In genomic region chr1:204196068-204196795, GRCh38 we compare ENCODE assay signal across 1 cellular context.
TF ChIP-seq lines count a peak whose summit lies in the region.

A gene with protein sequence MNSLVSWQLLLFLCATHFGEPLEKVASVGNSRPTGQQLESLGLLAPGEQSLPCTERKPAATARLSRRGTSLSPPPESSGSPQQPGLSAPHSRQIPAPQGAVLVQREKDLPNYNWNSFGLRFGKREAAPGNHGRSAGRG (minus strand): TSS chr1:204196491. CDS start chr1:204192876, 3,615 bp downstream.

TF ChIP-seq in H1, 55 proteins besides CTCF, POLR2A, EP300 and RAD21:
- no peak for TF ChIP-seq CREB1 (IDR thresholded peaks at IDR 0.05)
- TF ChIP-seq POU5F1 (IDR thresholded peaks at IDR 0.05; ENCODE audit: low read depth, low read length): no peak
- TF ChIP-seq CHD1 (IDR thresholded peaks at IDR 0.05; ENCODE audit: low read depth, low read length): no peak
- TF ChIP-seq CBX5 (IDR thresholded peaks at IDR 0.05; ENCODE audit: low read depth, low read length): no peak
- no peak for TF ChIP-seq EGR1 (IDR thresholded peaks at IDR 0.05; ENCODE audit: borderline replicate concordance, low read depth, low read length)
- TF ChIP-seq ATF3 (IDR thresholded peaks at IDR 0.05; ENCODE audit: insufficient read depth, low read depth, low read length): no peak
- TF ChIP-seq BACH1 (IDR thresholded peaks at IDR 0.05; ENCODE audit: low read length): no peak
- TF ChIP-seq TAF1 (IDR thresholded peaks at IDR 0.05; ENCODE audit: low read depth, low read length): no peak
- TF ChIP-seq RFX5 (IDR thresholded peaks at IDR 0.05; ENCODE audit: borderline replicate concordance, low read depth, low read length): no peak
- TF ChIP-seq GABPA (IDR thresholded peaks at IDR 0.05; ENCODE audit: borderline replicate concordance, insufficient read depth, low read length): no peak
- TF ChIP-seq SP2 (IDR thresholded peaks at IDR 0.05; ENCODE audit: low read length): no peak
- TF ChIP-seq NANOG (IDR thresholded peaks at IDR 0.05; ENCODE audit: insufficient read depth, low read depth, low read length, poor library complexity, severe bottlenecking): no peak
- no peak for TF ChIP-seq GTF2F1 (IDR thresholded peaks at IDR 0.05; ENCODE audit: borderline replicate concordance, low read depth, low read length)
- TF ChIP-seq JUND (IDR thresholded peaks at IDR 0.05; ENCODE audit: low read length): no peak
- no peak for TF ChIP-seq PHF8 (conservative IDR thresholded peaks at IDR 0.05; ENCODE audit: low read depth, low read length)
- TF ChIP-seq ASH2L (IDR thresholded peaks at IDR 0.05; ENCODE audit: low read length): no peak
- no peak for TF ChIP-seq SIN3A (conservative IDR thresholded peaks at IDR 0.05 in 1 of 2, IDR thresholded peaks at IDR 0.05 in 1 of 2; ENCODE audit: low read depth in 1 of 2, low read length in 2 of 2)
